ENCODE assay signal across 18 cellular contexts in genomic region chr3:99498544-99499234, GRCh38.
DNase-seq lines count a peak whose midpoint lies in the region; ATAC-seq, FAIRE-seq and TF ChIP-seq lines count a peak whose summit lies in the region.
"Had no signal": no experiment of that assay in that cellular context is flagged by ENCODE, and none has a peak within 500 bp of the region (broad histone marks: within the 10 kb centered on the region; RNA-seq: fewer than 3 reads in every experiment).

No MANE protein-coding gene starts in this region.

- H3K9ac ChIP-seq in GM12878 (ENCODE audit: control insufficient read depth, insufficient read depth, low read length) (no peak overlapping the region), neuronal stem cell (ENCODE audit: low read depth, low read length, poor library complexity) (no peak overlapping the region)
- H3K9ac ChIP-seq: parathyroid adenoma had no signal

- H3K4ac ChIP-seq in neuronal stem cell (ENCODE audit: low read length), result no peak overlapping the region

- H3K4me1 ChIP-seq in GM12878 (ENCODE audit: control insufficient read depth, insufficient read depth, low read length), result no peaks in the 10 kb centered on the region
- no peaks in the 10 kb centered on the region for H3K4me1 ChIP-seq in neuronal stem cell (ENCODE audit: control insufficient read depth in 2 of 2, insufficient read depth in 1 of 2, low read depth in 1 of 2, low read length in 2 of 2)

- no peaks in the 10 kb centered on the region for H3K36me3 Mint-ChIP-seq in activated T-cell treated with anti-CD3 and anti-CD28 coated beads, Interleukin-2, amount 50 U/mL, for 4 hours (ENCODE audit: insufficient read depth)
- H3K36me3 Mint-ChIP-seq: CD8-positive, alpha-beta memory T cell had no signal

- H3K4me3 ChIP-seq in GM12878 (no peak overlapping the region), neuronal stem cell (ENCODE audit: low read length in 2 of 2) (no peak overlapping the region)
- H3K4me3 ChIP-seq: K562, lung, SJCRH30, tibial nerve had no signal

- no peak for TF ChIP-seq CTCF in GM12878 (IDR thresholded peaks at IDR 0.05 in 2 of 3, conservative IDR thresholded peaks at IDR 0.05 in 1 of 3; ENCODE audit: control insufficient read depth in 2 of 3, extremely low read depth in 1 of 3, insufficient read depth in 1 of 3, low read depth in 3 of 3, low read length in 3 of 3)

- no peak overlapping the region; the same call in 1 of the 2 replicates for H2AFZ ChIP-seq in GM12878 (ENCODE audit: control insufficient read depth, low read depth, low read length)
- H2AFZ ChIP-seq in neuronal stem cell (ENCODE audit: low read length), result no peak overlapping the region

- no peak overlapping the region for H4K91ac ChIP-seq in neuronal stem cell (ENCODE audit: low read depth, low read length, poor library complexity)

- no peaks in the 10 kb centered on the region for H3K27me3 ChIP-seq in GM12878 (replicated peaks in 1 of 2; ENCODE audit: control insufficient read depth in 2 of 2, insufficient read depth in 2 of 2, low read length in 1 of 2)
- no peaks in the 10 kb centered on the region for H3K27me3 ChIP-seq in neuronal stem cell (ENCODE audit: control insufficient read depth in 3 of 3, insufficient read depth in 3 of 3, low read depth in 1 of 3, low read length in 3 of 3)
- H3K27me3 ChIP-seq: SJCRH30, tibial nerve had no signal

- no peak for TF ChIP-seq POLR2A in GM12878 (IDR thresholded peaks at IDR 0.05; ENCODE audit: low read depth, low read length)

- H3K9me3 ChIP-seq in GM12878 (replicated peaks; ENCODE audit: control insufficient read depth, insufficient read depth, low read length) (no peaks in the 10 kb centered on the region), neuronal stem cell (replicated peaks in 1 of 2; ENCODE audit: control insufficient read depth in 2 of 2, insufficient read depth in 1 of 2, low read depth in 1 of 2, low read length in 2 of 2) (no peaks in the 10 kb centered on the region)
- H3K9me3 ChIP-seq: SJCRH30 had no signal

- intact Hi-C loops in GM12878 (cut with micrococcal nuclease; ENCODE audit: unreplicated experiment), result loop anchor here (1.0 to 5.0 kb wide), 3 partner anchors 34 to 255 kb away; no protein-coding TSS in a partner anchor
- intact Hi-C loops in head of caudate nucleus (cut with DNase I), result no loop called here

- DNase-seq in GM12878 (ENCODE audit: low read depth, low spot score) (no peak), neuronal stem cell (ENCODE audit: low spot score) (no peak), NAMALWA (ENCODE audit: low spot score) (no peak), AML-193 (lab: John Stamatoyannopoulos, UW) (no peak), head of caudate nucleus (no peak)
- no peak for DNase-seq in activated T-cell treated with anti-CD3 and anti-CD28 coated beads, Interleukin-2, amount 50 U/mL, for 4 hours
- DNase-seq: CD8-positive, alpha-beta memory T cell; NCI-H2171 had no signal

- H3K36me3 ChIP-seq in GM12878 (ENCODE audit: control insufficient read depth in 2 of 2, insufficient read depth in 2 of 2, low read length in 1 of 2) (no peaks in the 10 kb centered on the region), neuronal stem cell (replicated peaks in 1 of 2; ENCODE audit: control insufficient read depth in 2 of 2, insufficient read depth in 2 of 2, low read length in 2 of 2) (no peaks in the 10 kb centered on the region)
- H3K36me3 ChIP-seq: SJCRH30, tibial nerve had no signal

- no peak overlapping the region for H3K4me2 ChIP-seq in GM12878 (ENCODE audit: control insufficient read depth, insufficient read depth)
- H3K4me2 ChIP-seq in neuronal stem cell (ENCODE audit: insufficient read depth, low read length, poor library complexity, severe bottlenecking), result no peak overlapping the region

- CTCF ChIA-PET in GM12878 (lab: Yijun Ruan, JAX), result interaction anchor here (0.7 to 12.8 kb wide), 20 partner anchors 8 to 189 kb away, joined by 3 to 303 read pairs (median 5); no protein-coding TSS in a partner anchor

- no peak overlapping the region for H2BK5ac ChIP-seq in neuronal stem cell (ENCODE audit: low read length)

- no peak overlapping the region for H3K4me3 Mint-ChIP-seq in activated T-cell treated with anti-CD3 and anti-CD28 coated beads, Interleukin-2, amount 50 U/mL, for 4 hours
- H3K4me3 Mint-ChIP-seq: CD8-positive, alpha-beta memory T cell had no signal

- no peak overlapping the region for H4K8ac ChIP-seq in neuronal stem cell (ENCODE audit: low read depth, low read length)

- H2BK12ac ChIP-seq in neuronal stem cell (ENCODE audit: low read length), result no peak overlapping the region

- TF ChIP-seq EP300 in GM12878 (IDR thresholded peaks at IDR 0.05; ENCODE audit: borderline replicate concordance in 1 of 2, control insufficient read depth in 1 of 2, low read depth in 2 of 2, low read length in 2 of 2), result no peak

- ATAC-seq in GM18498 (IDR thresholded peaks at IDR 0.05; ENCODE audit: unreplicated experiment) (peak; percentile 5), HG02840 (IDR thresholded peaks at IDR 0.05; ENCODE audit: low FRiP score, unreplicated experiment) (peak; percentile 21), GM12878 (peak; percentile 39)
- ATAC-seq in activated T-cell treated with anti-CD3 and anti-CD28 coated beads, Interleukin-2, amount 50 U/mL, for 4 hours, result no peak
- ATAC-seq: activated CD4-positive, CD25-positive, alpha-beta regulatory T cell treated with anti-CD3 and anti-CD28 coated beads, Interleukin-2, amount 50 U/mL, for 24 hours had no signal

- 64% methylated on average over 8 of the region's 8 CpGs for WGBS in GM12878 (ENCODE audit: insufficient coverage, insufficient replicate concordance, low lambda C conversion rate, missing lambda C conversion rate)
- no CpG with 5 or more reads among the region's 8 CpGs for WGBS in neuronal stem cell (ENCODE audit: extremely low coverage in 2 of 2, insufficient read length in 2 of 2, insufficient replicate concordance in 1 of 2), 2 donors

- H3K14ac ChIP-seq in neuronal stem cell (ENCODE audit: low read length), result no peak overlapping the region

- in situ Hi-C loops in GM12878 (cut with MboI), result no loop called here

- H3K9me3 Mint-ChIP-seq in activated T-cell treated with anti-CD3 and anti-CD28 coated beads, Interleukin-2, amount 50 U/mL, for 4 hours, result no peaks in the 10 kb centered on the region

- BruUV-seq in GM12878 (replicated peaks; lab: Mats Ljungman, UMichigan), result no TSS peak

- no peak overlapping the region for H2BK15ac ChIP-seq in neuronal stem cell (ENCODE audit: low read length)

- H2AK5ac ChIP-seq in neuronal stem cell (ENCODE audit: low read depth, low read length), result no peak overlapping the region

- no peaks in the 10 kb centered on the region for H4K20me1 ChIP-seq in GM12878 (ENCODE audit: control insufficient read depth, insufficient read depth)

- FAIRE-seq in GM12878 (lab: Jason Lieb, UNC), result no peak
- FAIRE-seq: colon, frontal cortex, K562 had no signal

- no peak overlapping the region for H3K18ac ChIP-seq in neuronal stem cell (ENCODE audit: low read length)

- no peak for TF ChIP-seq RAD21 in GM12878 (IDR thresholded peaks at IDR 0.05; ENCODE audit: insufficient read depth, low read depth, low read length)

- SMC1A ChIA-PET in GM12878 (lab: Charles Lee; ENCODE audit: uncharacterized antibody, unreplicated experiment), result interaction anchor here (0.8 to 14.1 kb wide), 17 partner anchors 9 to 475 kb away, joined by 3 to 270 read pairs (median 5); no protein-coding TSS in a partner anchor

- POLR2A ChIA-PET in GM12878 (lab: Charles Lee), result interaction anchor here (0.8 to 1.7 kb wide), 2 partner anchors 30 to 80 kb away, joined by 3 read pairs; no protein-coding TSS in a partner anchor

- H3K27ac ChIP-seq in GM12878 (ENCODE audit: control insufficient read depth, insufficient read depth) (no peak overlapping the region), neuronal stem cell (replicated peaks; ENCODE audit: low read length) (no peak overlapping the region)
- H3K27ac ChIP-seq: parathyroid adenoma, SJCRH30 had no signal

- no peak overlapping the region for H2BK120ac ChIP-seq in neuronal stem cell (ENCODE audit: low read depth, low read length)

- H3K27me3 Mint-ChIP-seq in activated T-cell treated with anti-CD3 and anti-CD28 coated beads, Interleukin-2, amount 50 U/mL, for 4 hours (ENCODE audit: low read depth), result no peaks in the 10 kb centered on the region

- no peaks in the 10 kb centered on the region for H3K4me1 Mint-ChIP-seq in activated T-cell treated with anti-CD3 and anti-CD28 coated beads, Interleukin-2, amount 50 U/mL, for 4 hours (ENCODE audit: low read depth)
- H3K4me1 Mint-ChIP-seq: CD8-positive, alpha-beta memory T cell had no signal

- H3K79me2 ChIP-seq in GM12878 (ENCODE audit: control insufficient read depth, insufficient read depth, low read length), result no peaks in the 10 kb centered on the region
- H3K79me2 ChIP-seq: parathyroid adenoma had no signal

- peak overlapping the region; percentile 27 for H3K23ac ChIP-seq in neuronal stem cell (ENCODE audit: low read depth, low read length, poor library complexity)

- no peaks in the 10 kb centered on the region for H3K79me1 ChIP-seq in neuronal stem cell (ENCODE audit: low read depth, low read length)

- RAD21 ChIA-PET in GM12878 (lab: Charles Lee; ENCODE audit: unreplicated experiment), result interaction anchor here (0.7 to 5.4 kb wide), 11 partner anchors 8 to 302 kb away, joined by 3 to 90 read pairs (median 3); no protein-coding TSS in a partner anchor

TF ChIP-seq in GM12878, 131 proteins besides CTCF, POLR2A, EP300 and RAD21 (continues in another document):
- TF ChIP-seq JUNB (IDR thresholded peaks at IDR 0.05), result no peak
- no peak for TF ChIP-seq SIN3A (IDR thresholded peaks at IDR 0.05; ENCODE audit: low read depth, low read length)
- no peak for TF ChIP-seq CEBPZ (IDR thresholded peaks at IDR 0.05; ENCODE audit: low read depth, low read length)

Comparison
In these comparisons a context has a peak if more than half of its experiments do, and no peak if none do; other contexts are left out.
1. ATAC-seq: peak in GM18498 (single experiment), HG02840 (single experiment) and GM12878 (single experiment); none in activated T-cell treated with anti-CD3 and anti-CD28 coated beads, Interleukin-2, amount 50 U/mL, for 4 hours (0 of 2).